Comparison of ENCODE assay signal across 8 cellular contexts in the genomic region with DNA sequence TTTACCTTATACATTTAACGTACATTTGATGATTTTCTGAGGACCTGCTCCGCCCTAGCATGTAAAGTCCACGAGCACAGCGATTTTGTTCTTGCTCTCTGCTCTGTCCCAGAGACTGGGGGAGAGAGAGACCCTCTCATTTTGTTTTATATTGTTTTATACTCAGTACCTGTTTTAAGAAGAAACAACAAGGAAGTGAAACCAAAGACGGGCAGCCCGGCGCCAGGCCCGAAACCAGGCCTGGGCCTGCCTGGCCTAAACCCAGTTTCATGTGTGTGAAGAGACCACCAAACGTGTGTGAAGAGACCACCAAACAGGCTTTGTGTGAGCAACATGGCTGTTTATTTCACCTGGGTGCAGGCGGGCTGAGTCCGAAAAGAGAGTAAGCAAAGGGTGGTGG. TPM values are rescaled to one million over a fixed set of nuclear protein-coding genes. Genes with fewer than 3 reads are reported as not detected.
A peak's percentile ranks its signal among the peaks of the same experiment; 100 is the strongest.
DNase-seq lines count a peak whose midpoint lies in the region; ATAC-seq, FAIRE-seq and TF ChIP-seq lines count a peak whose summit lies in the region.
"Not testable (repeated sequence)": the region's sequence is repeated elsewhere in the genome, so short reads cannot be mapped to it uniquely, and the experiment has no call there.

No MANE protein-coding gene starts in this region.

- peak overlapping the region; percentile 95 for H3K27ac Mint-ChIP-seq in T-helper 17 cell
- H3K27ac Mint-ChIP-seq in astrocyte (ENCODE audit: unreplicated experiment), result peak overlapping the region; percentile 95

- H3K79me2 ChIP-seq in astrocyte (ENCODE audit: insufficient read depth, low read length), result peaks cover 35% of the 10 kb centered on the region

- not testable (repeated sequence) for H3K9me3 Mint-ChIP-seq in astrocyte (ENCODE audit: unreplicated experiment)

- not testable (repeated sequence) for H3K27me3 ChIP-seq in astrocyte (ENCODE audit: insufficient read depth, low read length); esophagus squamous epithelium; lower lobe of right lung (ENCODE audit: low read depth); psoas muscle (ENCODE audit: insufficient read depth in 3 of 3, low read length in 2 of 3); uterus

- not testable (repeated sequence) for H3K9me3 ChIP-seq in KOPT-K1 (ENCODE audit: insufficient read depth, low read length, poor library complexity, severe bottlenecking); T-helper 17 cell (ENCODE audit: control insufficient read depth, low read length, poor library complexity, severe bottlenecking); astrocyte (ENCODE audit: insufficient read depth, low read depth, low read length); esophagus squamous epithelium; lower lobe of right lung; psoas muscle; uterus

- H3K4me3 Mint-ChIP-seq in T-helper 17 cell (peak overlapping the region; percentile 95), astrocyte (ENCODE audit: unreplicated experiment) (peak overlapping the region; percentile 94)

- not testable (repeated sequence) for H3K4me1 ChIP-seq in astrocyte (ENCODE audit: insufficient read depth, low read length); uterus
- peaks cover 0 to 27% (median 14%) of the 10 kb centered on the region in 3 donors for H3K4me1 ChIP-seq in esophagus squamous epithelium
- peaks cover 31% of the 10 kb centered on the region for H3K4me1 ChIP-seq in lower lobe of right lung
- peaks cover 11% of the 10 kb centered on the region for H3K4me1 ChIP-seq in psoas muscle

- not testable (repeated sequence) for TF ChIP-seq CTCF in astrocyte (IDR thresholded peaks at IDR 0.05; ENCODE audit: insufficient read depth, low read depth, low read length); esophagus squamous epithelium (IDR thresholded peaks at IDR 0.05); lower lobe of right lung (IDR thresholded peaks at IDR 0.05); psoas muscle (IDR thresholded peaks at IDR 0.05); uterus (IDR thresholded peaks at IDR 0.05)

- peaks cover 17% of the 10 kb centered on the region for H3K4me1 Mint-ChIP-seq in T-helper 17 cell
- H3K4me1 Mint-ChIP-seq in astrocyte (ENCODE audit: low read depth, unreplicated experiment), result not testable (repeated sequence)

- not testable (repeated sequence) for ATAC-seq in T-helper 17 cell, lower lobe of right lung
- peak in 2 of 4 donors; percentile 3 to 6 for ATAC-seq in psoas muscle

- intact Hi-C loops in esophagus squamous epithelium (cut with DNase I); lower lobe of right lung (cut with DNase I); psoas muscle (cut with DNase I); uterus (cut with DNase I; ENCODE audit: low total_unique reads): not testable (repeated sequence)

- 66 to 83% methylated on average over 9 to 11 of the region's 11 CpGs for WGBS in esophagus squamous epithelium, 2 donors
- 90 to 92% (median 90%) methylated on average over 11 of the region's 11 CpGs for WGBS in psoas muscle, 3 donors

- not testable (repeated sequence) for H3K27me3 Mint-ChIP-seq in T-helper 17 cell; astrocyte (ENCODE audit: low read depth, unreplicated experiment)

- H3K27ac ChIP-seq in KOPT-K1 (ENCODE audit: low read depth, low read length, poor library complexity, severe bottlenecking) (peak overlapping the region; percentile 74), astrocyte (ENCODE audit: low read depth, low read length) (peak overlapping the region; percentile 79), esophagus squamous epithelium (peak overlapping the region; percentile 75 to 89 (median 82)), lower lobe of right lung (peak overlapping the region; percentile 87), psoas muscle (peak overlapping the region; percentile 67), uterus (peak overlapping the region; percentile 3 to 78)

- not testable (repeated sequence) for H3K36me3 Mint-ChIP-seq in T-helper 17 cell (ENCODE audit: low read depth); astrocyte (ENCODE audit: low read depth, unreplicated experiment)

- H3K4me3 ChIP-seq in astrocyte (ENCODE audit: insufficient read depth, low read depth, low read length) (peak overlapping the region; percentile 82), esophagus squamous epithelium (peak overlapping the region; percentile 65 to 93 (median 85)), lower lobe of right lung (peak overlapping the region; percentile 87), psoas muscle (peak overlapping the region; percentile 86), uterus (peak overlapping the region in 1 of 2 donors; percentile 86)

- TF ChIP-seq POLR2A in GM12891 (IDR thresholded peaks at IDR 0.05; ENCODE audit: low read depth, low read length); esophagus squamous epithelium (IDR thresholded peaks at IDR 0.05); uterus (IDR thresholded peaks at IDR 0.05): not testable (repeated sequence)

- peaks cover 11% of the 10 kb centered on the region for H4K20me1 ChIP-seq in astrocyte (ENCODE audit: insufficient read depth, low read length)

- peak overlapping the region; percentile 89 for H3K9ac ChIP-seq in astrocyte (ENCODE audit: low read length)

- DNase-seq in GM12891 (ENCODE audit: insufficient read length, low spot score); T-helper 17 cell; astrocyte (ENCODE audit: low read depth); esophagus squamous epithelium (lab: John Stamatoyannopoulos, UW); lower lobe of right lung; psoas muscle; uterus: not testable (repeated sequence)

- H2AFZ ChIP-seq in astrocyte (ENCODE audit: low read depth, low read length), result peak overlapping the region; percentile 92

- not testable (repeated sequence) for FAIRE-seq in GM12891 (lab: Jason Lieb, UNC); astrocyte (lab: Jason Lieb, UNC)

- H3K36me3 ChIP-seq in KOPT-K1 (ENCODE audit: insufficient read depth, low read length); astrocyte (ENCODE audit: insufficient read depth, low read length); esophagus squamous epithelium; psoas muscle (ENCODE audit: insufficient read depth in 1 of 2, low read depth in 1 of 2); uterus: not testable (repeated sequence)
- H3K36me3 ChIP-seq in lower lobe of right lung, result peaks cover 15% of the 10 kb centered on the region

- H3K4me2 ChIP-seq in astrocyte (ENCODE audit: low read length), result peak overlapping the region; percentile 87

TF ChIP-seq in GM12891, 5 proteins besides CTCF, POLR2A, EP300 and RAD21:
- 0 out of 2 replicates have a peak, but pooled peaks have one; percentile 1 for TF ChIP-seq POLR2AphosphoS5 (IDR thresholded peaks at IDR 0.05; ENCODE audit: low read depth, low read length)
- peak; percentile 92 for TF ChIP-seq SPI1 (IDR thresholded peaks at IDR 0.05; ENCODE audit: low read depth, low read length)
TF ChIP-seq in GM12891: peak in this region for 2; not testable (repeated sequence) for 3.

RNA-seq across cellular contexts. Expression of a gene that starts 0.7 kb away (rescaled TPM):
- polyA plus RNA-seq in GM12891 (2012; ENCODE audit: low read depth, missing spikeins), result 17.1 TPM
- total RNA-seq in T-helper 17 cell (10 to 100 TPM; 12.7 to 20.2 TPM), astrocyte (11.5 and 13.0 TPM in 2 replicates), esophagus squamous epithelium (10 to 100 TPM in 1 of 4 donors, 1 to 10 TPM in 3; 3.2 to 10.8 (median 5.9) TPM), lower lobe of right lung (19.7 TPM), psoas muscle (1 to 10 TPM; 3.1 to 9.8 (median 6.1) TPM), uterus (10 to 100 TPM; 18.2 to 35.5 (median 28.4) TPM)
- 10 to 100 TPM in 1 of 3 donors, 1 to 10 TPM in 2; 6.9 to 19.1 (median 7.4) TPM for polyA plus RNA-seq in psoas muscle

RNA-seq across cellular contexts. Expression of a gene that starts 49.8 kb away (rescaled TPM):
- polyA plus RNA-seq in GM12891 (2012; ENCODE audit: low read depth, missing spikeins), result 37.8 TPM
- total RNA-seq in T-helper 17 cell, result 10 to 100 TPM; 78.8 to 87.5 TPM
- total RNA-seq in astrocyte, result 22.5 and 23.9 TPM in 2 replicates
- total RNA-seq in esophagus squamous epithelium, result 10 to 100 TPM; 67.6 to 92.9 (median 72.8) TPM
- 62.5 TPM for total RNA-seq in lower lobe of right lung
- total RNA-seq in psoas muscle, result 10 to 100 TPM in 2 of 4 donors, 1 to 10 TPM in 2; 8.7 to 16.3 (median 11.7) TPM
- polyA plus RNA-seq in psoas muscle, result 1 to 10 TPM; 6.8 to 9.0 (median 7.4) TPM
- 10 to 100 TPM; 13.1 to 54.3 (median 37.7) TPM for total RNA-seq in uterus

RNA-seq across cellular contexts. Expression of a gene that starts 52.9 kb away (rescaled TPM):
- 24.6 TPM for polyA plus RNA-seq in GM12891 (2012; ENCODE audit: low read depth, missing spikeins)
- total RNA-seq in T-helper 17 cell, result 10 to 100 TPM; 84.9 to 95.9 TPM
- total RNA-seq in astrocyte, result 32.7 and 33.4 TPM in 2 replicates
- 10 to 100 TPM; 14.1 to 31.9 (median 21.0) TPM for total RNA-seq in esophagus squamous epithelium
- 62.2 TPM for total RNA-seq in lower lobe of right lung
- 10 to 100 TPM; 17.5 to 29.7 (median 26.4) TPM for total RNA-seq in psoas muscle
- polyA plus RNA-seq in psoas muscle, result 10 to 100 TPM; 10.8 to 20.3 (median 13.3) TPM
- 10 to 100 TPM; 30.3 to 55.7 (median 47.0) TPM for total RNA-seq in uterus
